In the genomic region with DNA sequence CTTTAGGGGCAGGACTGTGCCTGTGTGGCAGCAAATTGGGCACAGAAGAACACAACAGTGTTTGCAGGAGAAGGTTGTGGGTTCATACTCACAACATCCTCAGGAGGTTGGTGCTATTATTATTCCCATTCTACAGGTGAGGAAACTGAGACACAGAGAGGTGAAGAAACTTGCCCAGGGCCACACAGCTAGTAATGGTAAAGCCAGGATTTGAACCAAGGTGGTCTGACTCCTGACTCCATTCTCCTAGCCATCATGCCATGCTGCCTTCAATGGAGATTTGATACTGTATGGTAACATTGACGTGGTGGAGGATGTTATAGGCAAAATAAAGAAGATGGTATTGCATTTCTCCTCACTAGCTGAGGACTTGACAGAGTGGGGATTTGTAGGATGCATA, we compare ENCODE assay signal across 8 cellular contexts.
"Had no signal": no experiment of that assay in that cellular context is flagged by ENCODE, and none has a peak within 500 bp of the region (broad histone marks: within the 10 kb centered on the region; RNA-seq: fewer than 3 reads in every experiment).

No MANE protein-coding gene starts in this region.

- H3K4me3 ChIP-seq: GM12878 had no signal

- DNase-seq: GDM1, GF-D8 had no signal

- ATAC-seq: GM12878 had no signal

- FAIRE-seq: G401.6, GM12878, GM12891, GM12892, GM18507, GM19239 had no signal
